8 cellular contexts compared by ENCODE assay signal in the genomic region with DNA sequence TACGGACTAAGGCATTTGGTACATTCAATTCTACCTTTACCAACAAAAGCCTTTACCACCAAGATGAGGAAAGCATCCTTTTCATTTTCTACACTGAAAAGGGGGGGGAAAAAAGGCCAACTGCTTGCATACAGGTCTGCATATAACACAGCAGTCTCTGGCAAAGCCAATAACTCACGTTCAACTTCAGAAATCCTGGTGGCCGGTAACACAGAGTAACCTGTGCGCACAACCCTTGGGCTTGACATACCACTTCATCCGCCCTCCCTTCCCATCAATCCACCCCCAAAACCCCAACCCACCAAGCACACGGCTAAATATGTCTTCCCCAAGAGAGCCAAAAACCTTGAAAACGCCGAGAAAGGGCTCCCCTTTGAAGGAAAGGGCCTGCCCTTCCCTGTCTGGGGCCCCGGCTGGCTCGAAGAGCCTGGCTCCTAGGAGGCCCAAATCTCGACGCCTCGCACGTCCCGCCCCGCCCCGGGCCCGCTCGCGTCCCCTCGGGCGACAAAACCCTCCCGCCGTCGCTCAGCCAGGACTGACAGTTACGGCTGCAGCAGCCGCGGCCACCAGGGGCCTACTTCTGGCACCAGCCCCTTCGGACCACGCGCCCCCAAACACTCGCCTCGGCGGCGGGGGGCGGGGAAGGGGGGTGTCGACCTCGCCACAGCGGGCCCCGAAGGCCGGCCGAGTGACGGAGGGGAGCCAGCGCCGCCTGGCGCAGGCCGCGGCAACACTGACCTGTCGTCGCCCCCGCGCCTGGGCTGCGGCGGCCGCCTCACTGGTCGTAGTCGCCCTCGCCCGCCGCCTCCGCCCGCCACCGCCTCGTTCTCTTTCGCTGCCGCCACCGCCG. TPM values are rescaled to one million over a fixed set of nuclear protein-coding genes. Genes with fewer than 3 reads are reported as not detected.
DNase-seq lines count a peak whose midpoint lies in the region; ATAC-seq and TF ChIP-seq lines count a peak whose summit lies in the region.

No MANE protein-coding gene starts in this region.

- no peak for TF ChIP-seq POLR2A in adrenal gland (IDR thresholded peaks at IDR 0.05)

- H3K27me3 ChIP-seq in HL-60 (ENCODE audit: insufficient read depth, poor library complexity, severe bottlenecking) (no peaks in the 10 kb centered on the region), adrenal gland (no peaks in the 10 kb centered on the region)

- H3K27ac ChIP-seq in HL-60 (replicated peaks) (peak overlapping the region; percentile 93), adrenal gland (peak overlapping the region; percentile 84 to 100 (median 99))

- peak overlapping the region; percentile 83 for H3K4me3 ChIP-seq in HL-60 (replicated peaks; ENCODE audit: insufficient read depth, low read length)
- peak overlapping the region; percentile 75 to 99 (median 82) for H3K4me3 ChIP-seq in adrenal gland

- H3K4me1 ChIP-seq in adrenal gland (replicated peaks in 1 of 2), result peaks cover 10 to 39% of the 10 kb centered on the region in 2 donors

- no peaks in the 10 kb centered on the region for H3K9me3 ChIP-seq in adrenal gland (replicated peaks in 1 of 3)

- 0 to 2% (median 1%) methylated on average over 9 to 68 of the region's 68 CpGs for WGBS in adrenal gland, 4 donors

- peak; percentile 37 for ATAC-seq in GM19467 (IDR thresholded peaks at IDR 0.05; ENCODE audit: unreplicated experiment)
- peak; percentile 78 for ATAC-seq in left ventricle myocardium superior

- TF ChIP-seq CTCF in HL-60 (IDR thresholded peaks at IDR 0.05; ENCODE audit: insufficient read depth, low read length) (no peak), adrenal gland (IDR thresholded peaks at IDR 0.05) (peak in 5 of 6 experiments; percentile 23 to 53 (median 32))

- no peaks in the 10 kb centered on the region for H3K36me3 ChIP-seq in adrenal gland (replicated peaks in 1 of 2)

- DNase-seq in COR-L47 (lab: John Stamatoyannopoulos, UW) (peak; percentile 45), HL-60 (ENCODE audit: low read depth in 1 of 2, low spot score in 1 of 2) (peak in 1 of 2 experiments; percentile 41), SW 1271 (lab: John Stamatoyannopoulos, UW) (peak; percentile 1 to 30), adrenal gland (peak; percentile 47 to 72 (median 63)), left ventricle myocardium superior (peak; percentile 79), putamen (ENCODE audit: low spot score) (peak; percentile 44), cerebellar nuclear complex (lab: John Stamatoyannopoulos, UW) (no peak)

- intact Hi-C loops in adrenal gland (cut with DNase I), result loop anchor here in 1 of 2 donors (10.0 kb wide), 1 partner anchor 93 kb away; no protein-coding TSS in a partner anchor
- intact Hi-C loops in left ventricle myocardium superior (cut with micrococcal nuclease), result loop anchor here (5.0 kb wide), 1 partner anchor 101 kb away; no protein-coding TSS in a partner anchor

RNA-seq across cellular contexts. Expression of gene UBE3A, which starts 0.8 kb away (rescaled TPM):
- total RNA-seq in adrenal gland (100 to 1,000 TPM in 2 of 8 donors, 10 to 100 TPM in 6; 32.5 to 114 (median 87.4) TPM), left ventricle myocardium superior (103 TPM)
- polyA plus RNA-seq in adrenal gland, result 10 to 100 TPM; 19.6 to 67.4 (median 24.5) TPM

Comparison
In these comparisons a context has a peak if more than half of its experiments do, and no peak if none do; other contexts are left out.
1. DNase-seq: peak in COR-L47 (single experiment), SW 1271 (2 of 2), adrenal gland (7 of 7), left ventricle myocardium superior (single experiment) and putamen (single experiment); none in cerebellar nuclear complex (0 of 2).